Comparison of ENCODE assay signal across 9 cellular contexts in the genomic region with DNA sequence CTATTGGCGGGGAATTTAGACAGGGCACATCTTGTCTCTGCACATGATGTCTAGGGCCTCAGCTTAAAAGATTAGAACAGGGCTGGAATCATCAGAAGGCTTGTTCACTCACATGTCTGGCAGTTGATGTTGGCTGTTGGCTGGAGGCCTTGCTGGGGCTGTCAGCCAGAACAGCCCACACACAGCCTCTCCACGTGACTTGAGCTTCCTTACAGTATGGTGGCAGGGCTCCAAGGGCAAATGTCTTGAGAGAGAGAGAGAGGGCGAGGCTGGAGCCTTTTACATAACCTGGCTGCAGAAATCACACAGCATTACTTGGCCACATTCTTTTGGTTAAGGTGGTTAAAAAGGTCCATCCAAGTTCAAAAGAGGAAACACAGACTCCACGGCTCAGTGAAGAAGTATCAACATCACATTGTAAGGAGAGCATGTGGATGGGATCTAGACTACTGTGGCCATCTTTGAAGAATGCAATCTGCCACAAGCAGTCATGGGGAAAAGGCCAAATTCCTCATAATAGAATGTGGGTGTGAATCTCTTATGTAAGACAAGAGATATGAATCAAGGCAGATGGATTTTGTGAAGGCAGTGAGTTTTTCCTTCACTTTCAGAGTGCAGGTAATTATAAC. TPM values are rescaled to one million over a fixed set of nuclear protein-coding genes. Genes with fewer than 3 reads are reported as not detected.
DNase-seq lines count a peak whose midpoint lies in the region; ATAC-seq and TF ChIP-seq lines count a peak whose summit lies in the region.
"Had no signal": no experiment of that assay in that cellular context is flagged by ENCODE, and none has a peak within 500 bp of the region (broad histone marks: within the 10 kb centered on the region; RNA-seq: fewer than 3 reads in every experiment).

No MANE protein-coding gene starts in this region.

- H3K36me3 Mint-ChIP-seq in Caco-2 (ENCODE audit: insufficient read depth, unreplicated experiment) = peaks cover 23% of the 10 kb centered on the region
- peaks cover 14% of the 10 kb centered on the region for H3K36me3 Mint-ChIP-seq in brain

- peak in 1 of 2 experiments; percentile 30 for DNase-seq in Caco-2
- peak; percentile 64 for DNase-seq in LoVo (ENCODE audit: low spot score)
- DNase-seq in left lobe of liver (ENCODE audit: low spot score) = peak; percentile 74
- DNase-seq in NCI-H524 (lab: John Stamatoyannopoulos, UW) = no peak

- H3K9me3 Mint-ChIP-seq in Caco-2 (ENCODE audit: unreplicated experiment) (no peaks in the 10 kb centered on the region), brain (no peaks in the 10 kb centered on the region)

- CTCF ChIA-PET in Caco-2 (lab: Charles Lee) = no interaction called here

- no peak overlapping the region for H3K4me3 ChIP-seq in Caco-2 (ENCODE audit: low read depth, low read length)

- BruUV-seq in Caco-2 (replicated peaks; lab: Mats Ljungman, UMichigan) = no TSS peak

- no peak overlapping the region for H3K4me3 Mint-ChIP-seq in Caco-2 (ENCODE audit: unreplicated experiment)
- no peak overlapping the region for H3K4me3 Mint-ChIP-seq in brain

- peak overlapping the region; percentile 8 for H3K27ac Mint-ChIP-seq in Caco-2 (ENCODE audit: unreplicated experiment)
- peak overlapping the region in 4 of 5 experiments; percentile 10 to 79 (median 54) for H3K27ac Mint-ChIP-seq in brain
- H3K27ac Mint-ChIP-seq: IgD-negative memory B cell had no signal

- POLR2A ChIA-PET in Caco-2 (lab: Charles Lee) = interaction anchor here (1.1 kb wide), 1 partner anchor 31 kb away, joined by 3 read pairs; the partner anchor contains the start of gene SRSF7

- ATAC-seq in left lobe of liver (peak; percentile 48), HG02642 (IDR thresholded peaks at IDR 0.05; ENCODE audit: poor library complexity, unreplicated experiment) (no peak), HG02759 (IDR thresholded peaks at IDR 0.05; ENCODE audit: unreplicated experiment) (no peak), GM19455 (IDR thresholded peaks at IDR 0.05; ENCODE audit: unreplicated experiment) (no peak)

- TF ChIP-seq CTCF in Caco-2 (IDR thresholded peaks at IDR 0.05; ENCODE audit: insufficient read depth in 1 of 2, low read depth in 1 of 2, low read length in 1 of 2, severe bottlenecking in 1 of 2, unreplicated experiment in 1 of 2) (no peak), brain (conservative IDR thresholded peaks at IDR 0.05) (no peak)

- peaks cover 4% of the 10 kb centered on the region; the same call in 1 of the 2 replicates for H3K4me1 ChIP-seq in Caco-2

- H3K9me3 ChIP-seq in Caco-2 = no peaks in the 10 kb centered on the region

- peaks cover 13% of the 10 kb centered on the region for H3K4me1 Mint-ChIP-seq in Caco-2 (ENCODE audit: low read depth, unreplicated experiment)
- peaks cover 26% of the 10 kb centered on the region for H3K4me1 Mint-ChIP-seq in brain

- H3K27me3 ChIP-seq in Caco-2 (replicated peaks; ENCODE audit: control insufficient read depth, insufficient read depth, low read length) = no peaks in the 10 kb centered on the region

- no peaks in the 10 kb centered on the region for H3K27me3 Mint-ChIP-seq in Caco-2 (ENCODE audit: insufficient read depth, unreplicated experiment)
- no peaks in the 10 kb centered on the region for H3K27me3 Mint-ChIP-seq in brain

- intact Hi-C loops in Caco-2 (cut with micrococcal nuclease; ENCODE audit: unreplicated experiment) = no loop called here

- H3K36me3 ChIP-seq in Caco-2 (ENCODE audit: control insufficient read depth, insufficient read depth, low read length) = no peaks in the 10 kb centered on the region; the same call in 1 of the 2 replicates

RNA-seq across cellular contexts. Expression of gene SRSF7, which starts 30.4 kb away (rescaled TPM):
- total RNA-seq in Caco-2 (2022) = 224 and 233 TPM in 2 replicates
- polyA plus RNA-seq in brain (ENCODE audit: insufficient read depth, low read depth, low replicate concordance) = 104 TPM
- total RNA-seq in left lobe of liver = 47.8 TPM

RNA-seq across cellular contexts. Expression of gene GALM, which starts 54.8 kb away (rescaled TPM):
- 48.5 and 48.7 TPM in 2 replicates for total RNA-seq in Caco-2 (2022)
- 1.7 TPM for polyA plus RNA-seq in brain (ENCODE audit: insufficient read depth, low read depth, low replicate concordance)
- 28.5 TPM for total RNA-seq in left lobe of liver

RNA-seq across cellular contexts. Expression of gene GEMIN6, which starts 57.3 kb away (rescaled TPM):
- total RNA-seq in Caco-2 (2022) = 21.3 and 24.2 TPM in 2 replicates
- polyA plus RNA-seq in brain (ENCODE audit: insufficient read depth, low read depth, low replicate concordance) = 7.3 TPM
- total RNA-seq in left lobe of liver = 9.7 TPM

Comparison
In these comparisons a context has a peak if more than half of its experiments do, and no peak if none do; other contexts are left out.
1. DNase-seq: peak in LoVo (single experiment) and left lobe of liver (single experiment); none in NCI-H524 (0 of 2).